Comparison of ENCODE assay signal across 16 cellular contexts in the genomic region with DNA sequence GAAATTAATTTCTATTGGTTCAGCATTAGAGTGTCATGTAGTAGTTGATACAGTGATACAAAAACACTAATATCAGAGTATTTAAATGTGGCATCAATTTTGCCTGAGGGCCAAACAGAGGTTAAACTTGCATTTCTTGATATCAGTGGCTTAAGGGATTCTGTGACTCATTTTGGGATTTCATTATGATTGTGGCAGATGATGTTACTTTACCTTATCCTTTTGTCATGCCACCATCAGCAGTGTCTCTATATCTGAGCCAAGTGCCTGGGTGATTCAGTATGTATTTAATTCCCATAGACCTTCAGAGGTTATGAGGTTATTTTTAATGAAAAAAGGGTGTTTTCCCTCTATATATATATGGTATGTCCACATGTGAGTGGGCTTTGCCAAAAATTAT.
DNase-seq lines count a peak whose midpoint lies in the region; ATAC-seq and TF ChIP-seq lines count a peak whose summit lies in the region.
"Had no signal": no experiment of that assay in that cellular context is flagged by ENCODE, and none has a peak within 500 bp of the region (broad histone marks: within the 10 kb centered on the region; RNA-seq: fewer than 3 reads in every experiment).

No MANE protein-coding gene starts in this region.

- peak; percentile 79 for ATAC-seq in GM18873 (IDR thresholded peaks at IDR 0.05; ENCODE audit: low FRiP score, unreplicated experiment)
- ATAC-seq in HG02678 (IDR thresholded peaks at IDR 0.05; ENCODE audit: unreplicated experiment) = peak; percentile 78
- ATAC-seq in HG03457 (IDR thresholded peaks at IDR 0.05; ENCODE audit: unreplicated experiment) = peak; percentile 82

- in situ Hi-C loops in GM13977 (cut with MboI; ENCODE audit: low pct_unique_long_range_greater_than_20kb, low sequenced_read_pairs, unreplicated experiment) = no loop called here

- TF ChIP-seq CTCF in GM13977 (IDR thresholded peaks at IDR 0.05; ENCODE audit: extremely low read depth, insufficient read depth, missing control alignments) = no peak

- peak; percentile 21 for DNase-seq in GM13977 (ENCODE audit: low spot score)
- DNase-seq in NCI-H1092 (lab: John Stamatoyannopoulos, UW) = no peak
- no peak for DNase-seq in stimulated activated CD4-positive, alpha-beta T cell treated with anti-CD3 and anti-CD28 coated beads, Interleukin-15, amount 100 ng/mL, for 24 hours
- no peak for DNase-seq in NCI-H128 (lab: John Stamatoyannopoulos, UW; ENCODE audit: unreplicated experiment)
- DNase-seq in NCI-H524 (lab: John Stamatoyannopoulos, UW) = no peak
- DNase-seq: activated CD4-positive, CD25-positive, alpha-beta regulatory T cell; activated naive CD4-positive, alpha-beta T cell treated with Interleukin-2 at 50 U/mL for 16 hours; CD8-positive, alpha-beta memory T cell; esophagus squamous epithelium; head of caudate nucleus; KG1; NCI-H345; Right ventricle myocardium superior had no signal
